In genomic region chr12:68119250-68119649, GRCh38 we compare ENCODE assay signal across 9 cellular contexts.
DNase-seq lines count a peak whose midpoint lies in the region; ATAC-seq and TF ChIP-seq lines count a peak whose summit lies in the region.
"Had no signal": no experiment of that assay in that cellular context is flagged by ENCODE, and none has a peak within 500 bp of the region (broad histone marks: within the 10 kb centered on the region; RNA-seq: fewer than 3 reads in every experiment).

No MANE protein-coding gene starts in this region.

- no peaks in the 10 kb centered on the region for H3K36me3 Mint-ChIP-seq in nephron progenitor cell (ENCODE audit: low read depth)

- DNase-seq in stimulated activated CD4-positive, alpha-beta T cell treated with anti-CD3 and anti-CD28 coated beads, Interleukin-15, amount 100 ng/mL, for 24 hours, result peak; percentile 44
- no peak for DNase-seq in stimulated activated CD4-positive, alpha-beta T cell treated with anti-CD3 and anti-CD28 coated beads, Interleukin-12 subunit alpha, Interleukin-12 subunit beta, amount 100 ng/mL, for 4 hours
- DNase-seq in stimulated activated naive CD8-positive, alpha-beta T cell treated with anti-CD3 and anti-CD28 coated beads, Interleukin-15, Interleukin-2, amounts not matched to agents 100 U/mL and 50 U/mL, for 24 hours, result peak; percentile 15
- DNase-seq in LoVo (ENCODE audit: low spot score) (no peak), GDM1 (lab: John Stamatoyannopoulos, UW) (no peak), nephron progenitor cell (no peak)
- DNase-seq: C1 segment of cervical spinal cord had no signal

- no peaks in the 10 kb centered on the region for H3K27me3 Mint-ChIP-seq in nephron progenitor cell (ENCODE audit: low read depth, poor library complexity)

- H3K27ac Mint-ChIP-seq in nephron progenitor cell, result no peak overlapping the region

- no peak overlapping the region for H3K4me3 Mint-ChIP-seq in nephron progenitor cell

- peaks cover 3% of the 10 kb centered on the region for H3K9me3 Mint-ChIP-seq in nephron progenitor cell

- H3K4me1 Mint-ChIP-seq in nephron progenitor cell, result peaks cover 23% of the 10 kb centered on the region

- TF ChIP-seq CTCF in nephron progenitor cell (IDR thresholded peaks at IDR 0.05), result no peak

- ATAC-seq in GM21786 (IDR thresholded peaks at IDR 0.05; ENCODE audit: unreplicated experiment) (peak; percentile 43), HG03521 (IDR thresholded peaks at IDR 0.05; ENCODE audit: unreplicated experiment) (peak; percentile 64)
- ATAC-seq in stimulated activated naive CD8-positive, alpha-beta T cell treated with anti-CD3 and anti-CD28 coated beads, Interleukin-15, Interleukin-2, amounts not matched to agents 100 U/mL and 50 U/mL, for 24 hours, result peak; percentile 82

Comparison
In these comparisons a context has a peak if more than half of its experiments do, and no peak if none do; other contexts are left out.
1. DNase-seq: peak in stimulated activated CD4-positive, alpha-beta T cell treated with anti-CD3 and anti-CD28 coated beads, Interleukin-15, amount 100 ng/mL, for 24 hours (single experiment) and stimulated activated naive CD8-positive, alpha-beta T cell treated with anti-CD3 and anti-CD28 coated beads, Interleukin-15, Interleukin-2, amounts not matched to agents 100 U/mL and 50 U/mL, for 24 hours (single experiment); none in stimulated activated CD4-positive, alpha-beta T cell treated with anti-CD3 and anti-CD28 coated beads, Interleukin-12 subunit alpha, Interleukin-12 subunit beta, amount 100 ng/mL, for 4 hours (single experiment), LoVo (single experiment), GDM1 (single experiment) and nephron progenitor cell (single experiment).
2. Peak in every context shown above with its lines, with median percentiles within 50 percentile points of each other: ATAC-seq.